In the genomic region with DNA sequence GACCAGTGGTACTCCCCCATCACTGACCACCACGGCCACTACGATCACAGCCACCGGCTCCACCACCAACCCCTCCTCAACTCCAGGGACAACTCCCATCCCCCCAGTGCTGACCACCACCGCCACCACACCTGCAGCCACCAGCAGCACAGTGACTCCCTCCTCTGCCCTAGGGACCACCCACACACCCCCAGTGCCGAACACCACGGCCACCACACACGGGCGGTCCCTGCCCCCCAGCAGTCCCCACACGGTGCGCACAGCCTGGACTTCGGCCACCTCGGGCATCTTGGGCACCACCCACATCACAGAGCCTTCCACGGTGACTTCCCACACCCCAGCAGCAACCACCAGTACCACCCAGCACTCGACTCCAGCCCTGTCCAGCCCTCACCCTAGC, we compare ENCODE assay signal across 6 cellular contexts. TPM values are rescaled to one million over a fixed set of nuclear protein-coding genes. Genes with fewer than 3 reads are reported as not detected.
"Had no signal": no experiment of that assay in that cellular context is flagged by ENCODE, and none has a peak within 500 bp of the region (broad histone marks: within the 10 kb centered on the region; RNA-seq: fewer than 3 reads in every experiment).

No MANE protein-coding gene starts in this region.

RNA-seq across cellular contexts. Expression of a gene that starts 24.2 kb away (rescaled TPM):
- total RNA-seq: subcutaneous adipose tissue, temporal lobe, thoracic aorta, thyroid gland, ureter, urinary bladder had no signal
